24 cellular contexts compared by ENCODE assay signal in genomic region chr12:68761901-68762630, GRCh38. TPM values are rescaled to one million over a fixed set of nuclear protein-coding genes. Genes with fewer than 3 reads are reported as not detected.
DNase-seq lines count a peak whose midpoint lies in the region; ATAC-seq and TF ChIP-seq lines count a peak whose summit lies in the region.
"Had no signal": no experiment of that assay in that cellular context is flagged by ENCODE, and none has a peak within 500 bp of the region (broad histone marks: within the 10 kb centered on the region; RNA-seq: fewer than 3 reads in every experiment).

No MANE protein-coding gene starts in this region.

- peaks cover 0 to 4% (median under 1%) of the 10 kb centered on the region in 4 donors for H3K4me1 Mint-ChIP-seq in CD4-positive, CD25-positive, alpha-beta regulatory T cell
- no peaks in the 10 kb centered on the region for H3K4me1 Mint-ChIP-seq in central memory CD8-positive, alpha-beta T cell
- H3K4me1 Mint-ChIP-seq in progenitor cell of endocrine pancreas (ENCODE audit: low read depth) = no peaks in the 10 kb centered on the region
- H3K4me1 Mint-ChIP-seq: neural crest cell had no signal

- no peak overlapping the region for H3K4me3 ChIP-seq in CD4-positive, CD25-positive, alpha-beta regulatory T cell (ENCODE audit: low read depth, low read length)
- H3K4me3 ChIP-seq in Karpas-422 (ENCODE audit: low read length) (no peak overlapping the region), gastrocnemius medialis (no peak overlapping the region), H7 (ENCODE audit: insufficient read depth, low read depth, low read length) (no peak overlapping the region), right atrium auricular region (no peak overlapping the region)
- H3K4me3 ChIP-seq: tibial artery had no signal

- TF ChIP-seq CTCF in progenitor cell of endocrine pancreas (IDR thresholded peaks at IDR 0.05; ENCODE audit: unreplicated experiment) (no peak), gastrocnemius medialis (IDR thresholded peaks at IDR 0.05 in 4 of 5, conservative IDR thresholded peaks at IDR 0.05 in 1 of 5) (no peak), right atrium auricular region (IDR thresholded peaks at IDR 0.05) (no peak)

- no peaks in the 10 kb centered on the region for H3K9me3 ChIP-seq in CD4-positive, CD25-positive, alpha-beta regulatory T cell (ENCODE audit: control insufficient read depth in 2 of 2, low read length in 2 of 2)
- H3K9me3 ChIP-seq in Karpas-422 (ENCODE audit: low read length) (no peaks in the 10 kb centered on the region), gastrocnemius medialis (no peaks in the 10 kb centered on the region), right atrium auricular region (no peaks in the 10 kb centered on the region)
- H3K9me3 ChIP-seq: BE2C, tibial artery had no signal

- no peaks in the 10 kb centered on the region for H3K27me3 ChIP-seq in CD4-positive, CD25-positive, alpha-beta regulatory T cell (ENCODE audit: control insufficient read depth, insufficient read depth, low read length)
- no peaks in the 10 kb centered on the region for H3K27me3 ChIP-seq in Karpas-422 (ENCODE audit: low read length)
- no peaks in the 10 kb centered on the region for H3K27me3 ChIP-seq in gastrocnemius medialis
- H3K27me3 ChIP-seq in H7 (ENCODE audit: control insufficient read depth, insufficient read depth, low read length) = no peaks in the 10 kb centered on the region
- no peaks in the 10 kb centered on the region for H3K27me3 ChIP-seq in right atrium auricular region
- H3K27me3 ChIP-seq: BE2C, tibial artery had no signal

- peak overlapping the region; percentile 7 to 86 (median 58) for H3K27ac Mint-ChIP-seq in CD4-positive, CD25-positive, alpha-beta regulatory T cell
- peak overlapping the region; percentile 2 for H3K27ac Mint-ChIP-seq in central memory CD8-positive, alpha-beta T cell (ENCODE audit: low read depth)
- peak overlapping the region; percentile 57 for H3K27ac Mint-ChIP-seq in progenitor cell of endocrine pancreas

- ATAC-seq in CD4-positive, CD25-positive, alpha-beta regulatory T cell (ENCODE audit: low read depth in 2 of 2) = no peak
- no peak for ATAC-seq in central memory CD8-positive, alpha-beta T cell (replicated peaks; ENCODE audit: extremely low read depth, poor library complexity, severe bottlenecking)
- ATAC-seq in gastrocnemius medialis = no peak
- ATAC-seq: activated CD4-positive, CD25-positive, alpha-beta regulatory T cell treated with anti-CD3 and anti-CD28 coated beads, Interleukin-2, amount 50 U/mL, for 24 hours; left cardiac atrium had no signal

- H3K79me2 ChIP-seq in Karpas-422 (ENCODE audit: low read length) = no peaks in the 10 kb centered on the region
- H3K79me2 ChIP-seq: parathyroid adenoma had no signal

- H3K27ac ChIP-seq in CD4-positive, CD25-positive, alpha-beta regulatory T cell (ENCODE audit: insufficient read depth, low read length, poor library complexity, severe bottlenecking) = no peak overlapping the region
- H3K27ac ChIP-seq in Karpas-422 (ENCODE audit: low read length) (no peak overlapping the region), gastrocnemius medialis (no peak overlapping the region), right atrium auricular region (no peak overlapping the region)
- H3K27ac ChIP-seq: parathyroid adenoma, RWPE1, tibial artery had no signal

- H3K27me3 Mint-ChIP-seq in CD4-positive, CD25-positive, alpha-beta regulatory T cell = no peaks in the 10 kb centered on the region
- H3K27me3 Mint-ChIP-seq in central memory CD8-positive, alpha-beta T cell = no peaks in the 10 kb centered on the region
- H3K27me3 Mint-ChIP-seq in progenitor cell of endocrine pancreas = no peaks in the 10 kb centered on the region

- no peak overlapping the region for H3K4me2 ChIP-seq in Karpas-422 (ENCODE audit: low read depth, low read length, poor library complexity, severe bottlenecking)

- H3K36me3 Mint-ChIP-seq in CD4-positive, CD25-positive, alpha-beta regulatory T cell = peaks cover 44% of the 10 kb centered on the region
- H3K36me3 Mint-ChIP-seq in central memory CD8-positive, alpha-beta T cell (ENCODE audit: insufficient read depth) = peaks cover 18% of the 10 kb centered on the region
- H3K36me3 Mint-ChIP-seq in progenitor cell of endocrine pancreas (ENCODE audit: insufficient read depth) = peaks cover 20% of the 10 kb centered on the region

- no peaks in the 10 kb centered on the region for H3K9me2 ChIP-seq in Karpas-422 (replicated peaks; ENCODE audit: insufficient read depth, low read length)

- intact Hi-C loops in gastrocnemius medialis (cut with DNase I; ENCODE audit: low total_unique reads) = no loop called here

- in situ Hi-C loops in gastrocnemius medialis (cut with MboI; ENCODE audit: low sequenced_read_pairs in 4 of 4) = no loop called here

- H3K36me3 ChIP-seq in CD4-positive, CD25-positive, alpha-beta regulatory T cell (ENCODE audit: control insufficient read depth, insufficient read depth, low read length) = peaks cover 35% of the 10 kb centered on the region
- H3K36me3 ChIP-seq in Karpas-422 (ENCODE audit: insufficient read depth, low read length) = peaks cover 7% of the 10 kb centered on the region; the same call in 1 of the 2 replicates
- peaks cover 0 to 24% of the 10 kb centered on the region in 2 donors for H3K36me3 ChIP-seq in gastrocnemius medialis
- H3K36me3 ChIP-seq in H7 (replicated peaks; ENCODE audit: control insufficient read depth, insufficient read depth, low read length) = peaks cover 2% of the 10 kb centered on the region
- peaks cover 6% of the 10 kb centered on the region for H3K36me3 ChIP-seq in right atrium auricular region
- H3K36me3 ChIP-seq: BE2C had no signal

- no peak overlapping the region for H3K9ac ChIP-seq in Karpas-422 (ENCODE audit: low read length)
- H3K9ac ChIP-seq: parathyroid adenoma had no signal

- H3K9me3 Mint-ChIP-seq in CD4-positive, CD25-positive, alpha-beta regulatory T cell = no peaks in the 10 kb centered on the region
- no peaks in the 10 kb centered on the region for H3K9me3 Mint-ChIP-seq in central memory CD8-positive, alpha-beta T cell
- H3K9me3 Mint-ChIP-seq in progenitor cell of endocrine pancreas (ENCODE audit: low read depth) = no peaks in the 10 kb centered on the region
- H3K9me3 Mint-ChIP-seq: neural crest cell had no signal

- no peak overlapping the region for H2AFZ ChIP-seq in Karpas-422 (ENCODE audit: low read length)
- H2AFZ ChIP-seq: parathyroid adenoma had no signal

- DNase-seq in CD4-positive, CD25-positive, alpha-beta regulatory T cell = no peak
- peak; percentile 9 for DNase-seq in Karpas-422
- no peak for DNase-seq in central memory CD8-positive, alpha-beta T cell (ENCODE audit: low spot score in 2 of 2)
- no peak for DNase-seq in progenitor cell of endocrine pancreas (ENCODE audit: low spot score, unreplicated experiment)
- no peak for DNase-seq in gastrocnemius medialis
- DNase-seq in H7 = no peak
- DNase-seq in right atrium auricular region (ENCODE audit: low spot score) = no peak
- DNase-seq: activated CD4-positive, alpha-beta T cell treated with anti-CD3 and anti-CD28 coated beads, Interleukin-2, amount 50 U/mL, for 4 hours; activated CD8-positive, alpha-beta memory T cell treated with anti-CD3 and anti-CD28 coated beads, Interleukin-2, amount 50 U/mL, for 4 hours; activated naive CD4-positive, alpha-beta T cell treated with anti-CD3 and anti-CD28 coated beads, Interleukin-2, amount 50 U/mL, for 16 hours; aorta; BE2C; COR-L47; hippocampal formation; left cardiac atrium; mammary epithelial cell; NCI-H1092 treated with DMSO at 0.1 percent for 48 hours; NCI-H187 treated with DMSO at 0.1 percent for 48 hours; NCI-H2171; tibial artery had no signal

- TF ChIP-seq POLR2A in gastrocnemius medialis (IDR thresholded peaks at IDR 0.05) = no peak

- no peaks in the 10 kb centered on the region for H3K4me1 ChIP-seq in CD4-positive, CD25-positive, alpha-beta regulatory T cell (ENCODE audit: control insufficient read depth, insufficient read depth, low read length, poor library complexity, severe bottlenecking)
- H3K4me1 ChIP-seq in Karpas-422 (ENCODE audit: low read length) (no peaks in the 10 kb centered on the region; the same call in 1 of the 2 replicates), gastrocnemius medialis (no peaks in the 10 kb centered on the region), right atrium auricular region (no peaks in the 10 kb centered on the region)
- H3K4me1 ChIP-seq: BE2C, parathyroid adenoma, tibial artery had no signal

- no peaks in the 10 kb centered on the region for H4K20me1 ChIP-seq in Karpas-422 (ENCODE audit: insufficient read depth, low read depth, low read length)

- no peak overlapping the region for H3K4me3 Mint-ChIP-seq in CD4-positive, CD25-positive, alpha-beta regulatory T cell
- H3K4me3 Mint-ChIP-seq in central memory CD8-positive, alpha-beta T cell = no peak overlapping the region
- no peak overlapping the region for H3K4me3 Mint-ChIP-seq in progenitor cell of endocrine pancreas (ENCODE audit: low read depth)
- H3K4me3 Mint-ChIP-seq: neural crest cell had no signal

RNA-seq across cellular contexts. Expression of gene SLC35E3, which starts 16.1 kb away (rescaled TPM):
- total RNA-seq in CD4-positive, CD25-positive, alpha-beta regulatory T cell = 12.1 TPM
- 10 to 100 TPM; 12.7 to 20.2 (median 15.2) TPM for polyA plus RNA-seq in CD4-positive, CD25-positive, alpha-beta regulatory T cell
- 1.9 and 3.5 TPM in 2 replicates for total RNA-seq in Karpas-422 (2014; rRNA removed; shearing (Covaris generic); ENCODE audit: low replicate concordance)
- total RNA-seq in progenitor cell of endocrine pancreas (12.8 and 17.1 TPM in 2 replicates), gastrocnemius medialis (1 to 10 TPM in 3 of 4 donors, under 1 TPM in 1; 0.92 to 2.7 (median 1.6) TPM), right atrium auricular region (1 to 10 TPM; 2.3 to 3.1 TPM)
- total RNA-seq in H7 (2014; rRNA removed; shearing (Covaris generic)) = 2.1 and 3.8 TPM in 2 replicates

RNA-seq across cellular contexts. Expression of gene MDM2, which starts 45.9 kb away (rescaled TPM):
- total RNA-seq in CD4-positive, CD25-positive, alpha-beta regulatory T cell = 101 TPM
- 10 to 100 TPM; 21.8 to 26.4 (median 23.3) TPM for polyA plus RNA-seq in CD4-positive, CD25-positive, alpha-beta regulatory T cell
- 56.9 and 70.9 TPM in 2 replicates for total RNA-seq in Karpas-422 (2014; rRNA removed; shearing (Covaris generic); ENCODE audit: low replicate concordance)
- 153 and 159 TPM in 2 replicates for total RNA-seq in progenitor cell of endocrine pancreas
- 10 to 100 TPM; 61.6 to 92.2 (median 70.0) TPM for total RNA-seq in gastrocnemius medialis
- total RNA-seq in H7 (2014; rRNA removed; shearing (Covaris generic)) = 40.6 and 48.3 TPM in 2 replicates
- total RNA-seq in right atrium auricular region = 10 to 100 TPM; 36.0 to 36.6 TPM

Comparison
In these comparisons a context has a peak if more than half of its experiments do, and no peak if none do; other contexts are left out.
1. H3K27ac Mint-ChIP-seq: peak in every context shown above with its lines; median percentile 58 in CD4-positive, CD25-positive, alpha-beta regulatory T cell; 57 in progenitor cell of endocrine pancreas; 2 in central memory CD8-positive, alpha-beta T cell.